In genomic region chr17:29625037-29625750, GRCh38 we compare ENCODE assay signal across 9 cellular contexts. TPM values are rescaled to one million over a fixed set of nuclear protein-coding genes. Genes with fewer than 3 reads are reported as not detected.
DNase-seq lines count a peak whose midpoint lies in the region; ATAC-seq, FAIRE-seq and TF ChIP-seq lines count a peak whose summit lies in the region.
"Had no signal": no experiment of that assay in that cellular context is flagged by ENCODE, and none has a peak within 500 bp of the region (broad histone marks: within the 10 kb centered on the region; RNA-seq: fewer than 3 reads in every experiment).

No MANE protein-coding gene starts in this region.

- no peak for DNase-seq in CD4-positive, CD25-positive, alpha-beta regulatory T cell
- DNase-seq in HPDE6-E6E7 (ENCODE audit: extremely low spot score) (peak; percentile 38), bronchial epithelial cell (ENCODE audit: low read depth) (peak; percentile 76), mesendoderm (peak; percentile 78), NCI-H1048 (lab: John Stamatoyannopoulos, UW) (no peak), prostate gland (ENCODE audit: low spot score) (no peak), type B pancreatic cell (ENCODE audit: extremely low spot score, unreplicated experiment) (no peak)
- DNase-seq in stimulated activated CD4-positive, alpha-beta T cell treated with anti-CD3 and anti-CD28 coated beads, Interleukin-15, amount 100 ng/mL, for 24 hours = no peak
- DNase-seq: kidney had no signal

- peaks cover 25 to 65% (median 43%) of the 10 kb centered on the region in 4 donors for H3K4me1 Mint-ChIP-seq in CD4-positive, CD25-positive, alpha-beta regulatory T cell
- peaks cover 6% of the 10 kb centered on the region for H3K4me1 Mint-ChIP-seq in type B pancreatic cell (ENCODE audit: unreplicated experiment)

- peak overlapping the region in 2 of 3 donors; percentile 37 to 89 for H3K27ac Mint-ChIP-seq in CD4-positive, CD25-positive, alpha-beta regulatory T cell
- no peak overlapping the region for H3K27ac Mint-ChIP-seq in type B pancreatic cell

- no peaks in the 10 kb centered on the region for H3K9me3 Mint-ChIP-seq in CD4-positive, CD25-positive, alpha-beta regulatory T cell
- H3K9me3 Mint-ChIP-seq in type B pancreatic cell = no peaks in the 10 kb centered on the region

- H3K9ac ChIP-seq in mesendoderm (ENCODE audit: low read length) = no peak overlapping the region

- no CpG with 5 or more reads among the region's 8 CpGs for WGBS in mesendoderm (ENCODE audit: extremely low coverage, insufficient coverage, low lambda C conversion rate)
- 89% methylated on average over 8 of the region's 8 CpGs for WGBS in prostate gland

- H3K27me3 Mint-ChIP-seq in CD4-positive, CD25-positive, alpha-beta regulatory T cell = no peaks in the 10 kb centered on the region
- H3K27me3 Mint-ChIP-seq in type B pancreatic cell = peaks cover 18% of the 10 kb centered on the region

- H2AK5ac ChIP-seq in mesendoderm (ENCODE audit: low read length) = no peak overlapping the region

- peaks cover 17% of the 10 kb centered on the region for H3K4me1 ChIP-seq in CD4-positive, CD25-positive, alpha-beta regulatory T cell (ENCODE audit: control insufficient read depth, insufficient read depth, low read length, poor library complexity, severe bottlenecking)
- peaks cover 11% of the 10 kb centered on the region for H3K4me1 ChIP-seq in mesendoderm (ENCODE audit: control insufficient read depth, low read depth, low read length)
- H3K4me1 ChIP-seq in prostate gland (replicated peaks) = peaks cover 5% of the 10 kb centered on the region

- H3K4me2 ChIP-seq in mesendoderm (ENCODE audit: low read length) = no peak overlapping the region

- intact Hi-C loops in prostate gland (cut with DNase I) = loop anchor here (5.0 kb wide), 1 partner anchor 137 kb away; no protein-coding TSS in a partner anchor

- peaks cover 7% of the 10 kb centered on the region for H3K36me3 Mint-ChIP-seq in CD4-positive, CD25-positive, alpha-beta regulatory T cell
- H3K36me3 Mint-ChIP-seq in type B pancreatic cell = no peaks in the 10 kb centered on the region

- H3K4me3 Mint-ChIP-seq in CD4-positive, CD25-positive, alpha-beta regulatory T cell = peak overlapping the region in 2 of 4 donors; percentile 18 to 55
- H3K4me3 Mint-ChIP-seq in type B pancreatic cell = no peak overlapping the region

- H3K23ac ChIP-seq in mesendoderm (ENCODE audit: low read length) = no peak overlapping the region

- H4K8ac ChIP-seq in mesendoderm (ENCODE audit: low read depth, low read length) = no peak overlapping the region

- no peaks in the 10 kb centered on the region for H3K79me1 ChIP-seq in mesendoderm (ENCODE audit: low read length)

- H3K79me2 ChIP-seq in mesendoderm (ENCODE audit: control insufficient read depth, insufficient read depth, low read length) = no peaks in the 10 kb centered on the region

- no peak overlapping the region for H3K27ac ChIP-seq in CD4-positive, CD25-positive, alpha-beta regulatory T cell (ENCODE audit: insufficient read depth, low read length, poor library complexity, severe bottlenecking)
- H3K27ac ChIP-seq in mesendoderm (ENCODE audit: low read depth, low read length) = no peak overlapping the region
- H3K27ac ChIP-seq in prostate gland = no peak overlapping the region

- H3K56ac ChIP-seq in mesendoderm (ENCODE audit: low read length) = no peak overlapping the region

- H3K4ac ChIP-seq in mesendoderm (ENCODE audit: low read depth, low read length) = no peak overlapping the region

- H2BK5ac ChIP-seq in mesendoderm (ENCODE audit: low read length) = no peak overlapping the region

- H3K18ac ChIP-seq in mesendoderm (ENCODE audit: low read length) = no peak overlapping the region

- H2BK120ac ChIP-seq in mesendoderm (ENCODE audit: low read depth, low read length) = no peak overlapping the region

- H2BK15ac ChIP-seq in mesendoderm (replicated peaks; ENCODE audit: low read depth) = no peak overlapping the region

- no peak overlapping the region for H3K4me3 ChIP-seq in CD4-positive, CD25-positive, alpha-beta regulatory T cell (ENCODE audit: low read depth, low read length)
- H3K4me3 ChIP-seq in bronchial epithelial cell (ENCODE audit: low read depth, low read length) (no peak overlapping the region), mesendoderm (ENCODE audit: low read length) (no peak overlapping the region), prostate gland (no peak overlapping the region)

- FAIRE-seq in bronchial epithelial cell (lab: Jason Lieb, UNC) = peak; percentile 18
- FAIRE-seq: kidney had no signal

- no peaks in the 10 kb centered on the region for H3K27me3 ChIP-seq in CD4-positive, CD25-positive, alpha-beta regulatory T cell (ENCODE audit: control insufficient read depth, insufficient read depth, low read length)
- no peaks in the 10 kb centered on the region for H3K27me3 ChIP-seq in bronchial epithelial cell (ENCODE audit: control insufficient read depth, insufficient read depth, low read length)
- no peaks in the 10 kb centered on the region for H3K27me3 ChIP-seq in mesendoderm (ENCODE audit: insufficient read depth, low read length, poor library complexity)
- no peaks in the 10 kb centered on the region for H3K27me3 ChIP-seq in prostate gland (replicated peaks; ENCODE audit: insufficient read depth)

- no peaks in the 10 kb centered on the region for H3K9me3 ChIP-seq in CD4-positive, CD25-positive, alpha-beta regulatory T cell (ENCODE audit: control insufficient read depth in 2 of 2, low read length in 2 of 2)
- no peaks in the 10 kb centered on the region for H3K9me3 ChIP-seq in prostate gland

- no peak for ATAC-seq in CD4-positive, CD25-positive, alpha-beta regulatory T cell (ENCODE audit: low read depth in 2 of 2)

- H3K36me3 ChIP-seq in CD4-positive, CD25-positive, alpha-beta regulatory T cell (ENCODE audit: control insufficient read depth, insufficient read depth, low read length) = peaks cover 9% of the 10 kb centered on the region
- H3K36me3 ChIP-seq in bronchial epithelial cell (ENCODE audit: control insufficient read depth, insufficient read depth, low read length) (no peaks in the 10 kb centered on the region), mesendoderm (ENCODE audit: control insufficient read depth, insufficient read depth, low read length) (no peaks in the 10 kb centered on the region), prostate gland (no peaks in the 10 kb centered on the region)

- TF ChIP-seq CTCF in bronchial epithelial cell (IDR thresholded peaks at IDR 0.05; ENCODE audit: insufficient read depth, low read length, severe bottlenecking) (no peak), prostate gland (IDR thresholded peaks at IDR 0.05) (no peak), type B pancreatic cell (conservative IDR thresholded peaks at IDR 0.05) (no peak)

- TF ChIP-seq POLR2A in prostate gland (IDR thresholded peaks at IDR 0.05) = no peak

- no peak overlapping the region for H4K5ac ChIP-seq in mesendoderm (ENCODE audit: low read length)

RNA-seq across cellular contexts. Expression of gene CORO6, which starts 2.5 kb away (rescaled TPM):
- 4.3 TPM for total RNA-seq in CD4-positive, CD25-positive, alpha-beta regulatory T cell
- polyA plus RNA-seq in CD4-positive, CD25-positive, alpha-beta regulatory T cell = under 1 TPM in 3 of 4 donors, not detected in 1; 0.15 to 0.52 (median 0.38) TPM
- total RNA-seq in bronchial epithelial cell (0.79 and 1.0 TPM in 2 replicates), prostate gland (10 to 100 TPM; 23.4 to 33.5 TPM), type B pancreatic cell (ENCODE audit: low replicate concordance) (2.0 and 6.8 TPM in 2 replicates)
- 0.62 TPM for polyA plus RNA-seq in mesendoderm (2013, experiment 1 of 2)
- polyA plus RNA-seq in mesendoderm (2013, experiment 2 of 2) = 0.60 TPM

RNA-seq across cellular contexts. Expression of gene ANKRD13B, which starts 32.3 kb away (rescaled TPM):
- total RNA-seq in CD4-positive, CD25-positive, alpha-beta regulatory T cell = 5.9 TPM
- under 1 TPM in 2 of 4 donors, not detected in 2; 0.05 to 0.18 TPM for polyA plus RNA-seq in CD4-positive, CD25-positive, alpha-beta regulatory T cell
- total RNA-seq in bronchial epithelial cell (2.0 and 2.4 TPM in 2 replicates), prostate gland (10 to 100 TPM in 1 of 2 donors, 1 to 10 TPM in 1; 2.7 to 30.0 TPM), type B pancreatic cell (ENCODE audit: low replicate concordance) (21.0 and 50.5 TPM in 2 replicates)
- 6.2 TPM for polyA plus RNA-seq in mesendoderm (2013, experiment 1 of 2)
- 6.2 TPM for polyA plus RNA-seq in mesendoderm (2013, experiment 2 of 2)

RNA-seq across cellular contexts. Expression of gene GIT1, which starts 35.7 kb away (rescaled TPM):
- total RNA-seq in CD4-positive, CD25-positive, alpha-beta regulatory T cell = 41.5 TPM
- polyA plus RNA-seq in CD4-positive, CD25-positive, alpha-beta regulatory T cell = 1 to 10 TPM; 5.5 to 9.2 (median 6.4) TPM
- total RNA-seq in bronchial epithelial cell (16.3 and 17.4 TPM in 2 replicates), prostate gland (10 to 100 TPM; 29.1 to 86.9 TPM), type B pancreatic cell (ENCODE audit: low replicate concordance) (44.0 and 66.7 TPM in 2 replicates)
- 34.9 TPM for polyA plus RNA-seq in mesendoderm (2013, experiment 1 of 2)
- polyA plus RNA-seq in mesendoderm (2013, experiment 2 of 2) = 38.2 TPM

RNA-seq across cellular contexts. Expression of gene TP53I13, which starts 56.7 kb away (rescaled TPM):
- total RNA-seq in CD4-positive, CD25-positive, alpha-beta regulatory T cell = 87.4 TPM
- 10 to 100 TPM; 22.2 to 36.4 (median 26.2) TPM for polyA plus RNA-seq in CD4-positive, CD25-positive, alpha-beta regulatory T cell
- total RNA-seq in bronchial epithelial cell (25.3 and 30.1 TPM in 2 replicates), prostate gland (10 to 100 TPM; 52.5 to 82.0 TPM), type B pancreatic cell (ENCODE audit: low replicate concordance) (38.9 and 50.3 TPM in 2 replicates)
- polyA plus RNA-seq in mesendoderm (2013, experiment 1 of 2) = 7.2 TPM
- 7.6 TPM for polyA plus RNA-seq in mesendoderm (2013, experiment 2 of 2)

RNA-seq across cellular contexts. Expression of gene ABHD15, which starts 58.4 kb away (rescaled TPM):
- 9.9 TPM for total RNA-seq in CD4-positive, CD25-positive, alpha-beta regulatory T cell
- polyA plus RNA-seq in CD4-positive, CD25-positive, alpha-beta regulatory T cell = 1 to 10 TPM; 6.2 to 9.2 (median 7.4) TPM
- 5.2 and 6.3 TPM in 2 replicates for total RNA-seq in bronchial epithelial cell
- polyA plus RNA-seq in mesendoderm (2013, experiment 1 of 2) = 0.29 TPM
- polyA plus RNA-seq in mesendoderm (2013, experiment 2 of 2) = 0.29 TPM
- 10 to 100 TPM in 1 of 2 donors, 1 to 10 TPM in 1; 9.1 to 14.8 TPM for total RNA-seq in prostate gland
- 11.6 and 12.2 TPM in 2 replicates for total RNA-seq in type B pancreatic cell (ENCODE audit: low replicate concordance)

Comparison
In these comparisons a context has a peak if more than half of its experiments do, and no peak if none do; other contexts are left out.
1. DNase-seq: peak in HPDE6-E6E7 (single experiment), bronchial epithelial cell (single experiment) and mesendoderm (single experiment); none in CD4-positive, CD25-positive, alpha-beta regulatory T cell (0 of 3), NCI-H1048 (single experiment), stimulated activated CD4-positive, alpha-beta T cell treated with anti-CD3 and anti-CD28 coated beads, Interleukin-15, amount 100 ng/mL, for 24 hours (single experiment), prostate gland (single experiment) and type B pancreatic cell (single experiment).